ENCODE assay signal across 1 cellular context in genomic region chr1:24765308-24765988, GRCh38.
TF ChIP-seq lines count a peak whose summit lies in the region.

No MANE protein-coding gene starts in this region.

TF ChIP-seq in K562, 482 proteins besides CTCF, POLR2A, EP300 and RAD21 (continued from another document):
- TF ChIP-seq CHD7 (IDR thresholded peaks at IDR 0.05; ENCODE audit: low read depth, low read length) (no peak), RBM14 (IDR thresholded peaks at IDR 0.05; ENCODE audit: borderline replicate concordance, insufficient read depth, low read depth, low read length) (no peak), ZNF347 (CRISPR knock-in tag; IDR thresholded peaks at IDR 0.05; ENCODE audit: low read depth) (0 out of 2 replicates have a peak, but pooled peaks have one; percentile 73), ATF1 (CRISPR knock-in tag; IDR thresholded peaks at IDR 0.05) (no peak), ATF1 (tag; IDR thresholded peaks at IDR 0.05) (peak; percentile 79), ZNF668 (CRISPR knock-in tag; IDR thresholded peaks at IDR 0.05) (0 out of 2 replicates have a peak, but pooled peaks have one; percentile 34), MCM5 (IDR thresholded peaks at IDR 0.05; ENCODE audit: low read depth) (no peak), ZNF785 (CRISPR knock-in tag; IDR thresholded peaks at IDR 0.05) (no peak)
